In the genomic region with DNA sequence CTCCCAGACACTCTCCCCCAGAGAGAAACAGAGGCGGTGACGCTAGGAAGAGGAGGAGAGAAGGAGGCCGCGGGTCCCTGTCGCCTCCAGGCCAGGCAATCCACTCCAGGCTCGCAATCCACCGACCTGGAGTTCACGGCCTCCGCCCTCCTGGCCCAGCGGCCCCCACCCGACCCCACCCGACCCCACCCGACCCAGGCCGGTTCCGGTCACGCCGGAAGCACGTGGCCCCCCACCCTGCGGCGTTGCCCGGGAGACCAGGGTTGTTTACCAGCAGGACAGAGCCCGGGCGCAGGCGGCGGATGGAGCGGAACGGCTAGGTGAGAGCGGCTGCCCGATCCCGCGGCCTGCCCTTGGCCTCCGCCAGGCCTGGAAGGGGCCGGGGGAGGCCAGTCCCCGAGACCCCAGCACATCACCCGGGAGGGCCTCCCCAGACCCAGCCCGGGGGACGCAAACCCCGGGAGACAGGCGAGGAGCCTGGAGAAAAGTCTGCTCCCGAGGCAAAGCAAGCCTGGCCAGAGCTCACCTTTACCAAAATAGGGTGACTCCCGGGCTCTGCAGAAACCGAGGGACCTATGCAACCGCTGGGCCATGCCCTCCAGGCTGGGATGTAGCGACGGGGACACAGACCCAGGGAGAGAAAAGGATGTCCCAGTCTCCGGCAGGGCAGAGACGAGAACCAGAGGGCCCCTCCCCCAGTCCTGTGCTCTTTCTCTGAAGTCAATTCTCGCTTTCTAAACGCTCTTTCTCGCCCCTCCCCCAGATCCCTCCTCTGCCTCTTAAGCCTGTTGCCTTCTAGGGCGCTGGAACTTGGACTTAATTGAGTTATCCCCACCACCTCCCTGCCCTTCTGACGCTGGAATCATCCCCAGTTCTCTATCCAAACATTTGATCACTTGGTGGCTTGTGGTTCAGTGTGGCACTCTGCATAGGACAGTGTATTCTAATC, we compare ENCODE assay signal across 8 cellular contexts. TPM values are rescaled to one million over a fixed set of nuclear protein-coding genes. Genes with fewer than 3 reads are reported as not detected.
DNase-seq lines count a peak whose midpoint lies in the region; ATAC-seq and TF ChIP-seq lines count a peak whose summit lies in the region.

A gene with protein sequence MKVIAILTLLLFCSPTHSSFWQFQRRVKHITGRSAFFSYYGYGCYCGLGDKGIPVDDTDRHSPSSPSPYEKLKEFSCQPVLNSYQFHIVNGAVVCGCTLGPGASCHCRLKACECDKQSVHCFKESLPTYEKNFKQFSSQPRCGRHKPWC (minus strand): TSS at position 685 of the 949 bp plus-strand sequence. CDS start 9,155 bp downstream, outside the sequence.
A gene with protein sequence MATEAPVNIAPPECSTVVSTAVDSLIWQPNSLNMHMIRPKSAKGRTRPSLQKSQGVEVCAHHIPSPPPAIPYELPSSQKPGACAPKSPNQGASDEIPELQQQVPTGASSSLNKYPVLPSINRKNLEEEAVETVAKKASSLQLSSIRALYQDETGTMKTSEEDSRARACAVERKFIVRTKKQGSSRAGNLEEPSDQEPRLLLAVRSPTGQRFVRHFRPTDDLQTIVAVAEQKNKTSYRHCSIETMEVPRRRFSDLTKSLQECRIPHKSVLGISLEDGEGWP (plus strand): TSS at position 263 of the 949 bp plus-strand sequence. CDS start 4,466 bp downstream, outside the sequence.

- peaks cover 24% of the 10 kb centered on the region for H3K4me1 Mint-ChIP-seq in WTC11

- H3K27ac Mint-ChIP-seq in WTC11 = peak within 1 kb of the TSS; percentile 21; the same call in 1 of the 2 replicates

- DNase-seq in GM19238 (ENCODE audit: insufficient read length, low spot score) = peak; percentile 33
- peak; percentile 81 for DNase-seq in WTC11 (ENCODE audit: low spot score)
- DNase-seq in caudate nucleus (lab: John Stamatoyannopoulos, UW) = peak in 7 of 61 donors; percentile 11 to 34 (median 30)
- DNase-seq in mesenteric fat pad (ENCODE audit: low spot score) = peak; percentile 91
- peak; percentile 81 for DNase-seq in stimulated activated CD8-positive, alpha-beta memory T cell treated with anti-CD3 and anti-CD28 coated beads, Interleukin-4, amount 100 ng/mL, for 48 hours
- no peak for DNase-seq in NK-92 treated with Interleukin-12 subunit alpha and Interleukin-12 subunit beta, amount 100 ng/mL, for 24 hours (lab: John Stamatoyannopoulos, UW)

- no peaks in the 10 kb centered on the region for H3K9me3 Mint-ChIP-seq in WTC11

- H3K36me3 Mint-ChIP-seq in WTC11 = no peaks in the 10 kb centered on the region

- peaks cover 40% of the 10 kb centered on the region for H3K27me3 Mint-ChIP-seq in WTC11 (ENCODE audit: low read depth)

- CTCF ChIA-PET in WTC11 (lab: Charles Lee) = interaction anchor here (0.9 kb wide), 1 partner anchor 34 kb away, joined by 3 read pairs; no protein-coding TSS in a partner anchor

- H3K4me3 Mint-ChIP-seq in WTC11 = peak within 1 kb of the TSS; percentile 75

- ATAC-seq in WTC11 = peak; percentile 75
- ATAC-seq in GM21515 (IDR thresholded peaks at IDR 0.05; ENCODE audit: unreplicated experiment) = no peak
- ATAC-seq in HG03095 (IDR thresholded peaks at IDR 0.05; ENCODE audit: unreplicated experiment) = no peak

- TF ChIP-seq CTCF in WTC11 (IDR thresholded peaks at IDR 0.05) = no peak

- peak within 1 kb of the TSS; percentile 77 for H3K27ac ChIP-seq in caudate nucleus (ENCODE audit: low read depth, low read length)

- POLR2A ChIA-PET in WTC11 (lab: Charles Lee) = no interaction called here

TF ChIP-seq in WTC11, 78 proteins besides CTCF, POLR2A, EP300 and RAD21:
- TF ChIP-seq FOXK1 (CRISPR knock-in tag; IDR thresholded peaks at IDR 0.05) = peak; percentile 92
- TF ChIP-seq, protein P1, sequence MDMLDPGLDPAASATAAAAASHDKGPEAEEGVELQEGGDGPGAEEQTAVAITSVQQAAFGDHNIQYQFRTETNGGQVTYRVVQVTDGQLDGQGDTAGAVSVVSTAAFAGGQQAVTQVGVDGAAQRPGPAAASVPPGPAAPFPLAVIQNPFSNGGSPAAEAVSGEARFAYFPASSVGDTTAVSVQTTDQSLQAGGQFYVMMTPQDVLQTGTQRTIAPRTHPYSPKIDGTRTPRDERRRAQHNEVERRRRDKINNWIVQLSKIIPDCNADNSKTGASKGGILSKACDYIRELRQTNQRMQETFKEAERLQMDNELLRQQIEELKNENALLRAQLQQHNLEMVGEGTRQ (CRISPR knock-in tag; IDR thresholded peaks at IDR 0.05) = no peak; the same call in none of the 2 replicates
- TF ChIP-seq, protein P2, sequence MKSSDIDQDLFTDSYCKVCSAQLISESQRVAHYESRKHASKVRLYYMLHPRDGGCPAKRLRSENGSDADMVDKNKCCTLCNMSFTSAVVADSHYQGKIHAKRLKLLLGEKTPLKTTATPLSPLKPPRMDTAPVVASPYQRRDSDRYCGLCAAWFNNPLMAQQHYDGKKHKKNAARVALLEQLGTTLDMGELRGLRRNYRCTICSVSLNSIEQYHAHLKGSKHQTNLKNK (CRISPR knock-in tag; IDR thresholded peaks at IDR 0.05) = no peak
- TF ChIP-seq, protein P3, sequence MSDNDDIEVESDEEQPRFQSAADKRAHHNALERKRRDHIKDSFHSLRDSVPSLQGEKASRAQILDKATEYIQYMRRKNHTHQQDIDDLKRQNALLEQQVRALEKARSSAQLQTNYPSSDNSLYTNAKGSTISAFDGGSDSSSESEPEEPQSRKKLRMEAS (CRISPR knock-in tag; IDR thresholded peaks at IDR 0.05) = peak; percentile 55; the same call in 1 of the 2 replicates
- TF ChIP-seq, protein P4, sequence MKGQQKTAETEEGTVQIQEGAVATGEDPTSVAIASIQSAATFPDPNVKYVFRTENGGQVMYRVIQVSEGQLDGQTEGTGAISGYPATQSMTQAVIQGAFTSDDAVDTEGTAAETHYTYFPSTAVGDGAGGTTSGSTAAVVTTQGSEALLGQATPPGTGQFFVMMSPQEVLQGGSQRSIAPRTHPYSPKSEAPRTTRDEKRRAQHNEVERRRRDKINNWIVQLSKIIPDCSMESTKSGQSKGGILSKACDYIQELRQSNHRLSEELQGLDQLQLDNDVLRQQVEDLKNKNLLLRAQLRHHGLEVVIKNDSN (CRISPR knock-in tag; IDR thresholded peaks at IDR 0.05) = peak; percentile 79; the same call in 1 of the 2 replicates
- no peak for TF ChIP-seq IRF2 (CRISPR knock-in tag; IDR thresholded peaks at IDR 0.05; ENCODE audit: borderline replicate concordance, low read depth)
- TF ChIP-seq, protein P5, sequence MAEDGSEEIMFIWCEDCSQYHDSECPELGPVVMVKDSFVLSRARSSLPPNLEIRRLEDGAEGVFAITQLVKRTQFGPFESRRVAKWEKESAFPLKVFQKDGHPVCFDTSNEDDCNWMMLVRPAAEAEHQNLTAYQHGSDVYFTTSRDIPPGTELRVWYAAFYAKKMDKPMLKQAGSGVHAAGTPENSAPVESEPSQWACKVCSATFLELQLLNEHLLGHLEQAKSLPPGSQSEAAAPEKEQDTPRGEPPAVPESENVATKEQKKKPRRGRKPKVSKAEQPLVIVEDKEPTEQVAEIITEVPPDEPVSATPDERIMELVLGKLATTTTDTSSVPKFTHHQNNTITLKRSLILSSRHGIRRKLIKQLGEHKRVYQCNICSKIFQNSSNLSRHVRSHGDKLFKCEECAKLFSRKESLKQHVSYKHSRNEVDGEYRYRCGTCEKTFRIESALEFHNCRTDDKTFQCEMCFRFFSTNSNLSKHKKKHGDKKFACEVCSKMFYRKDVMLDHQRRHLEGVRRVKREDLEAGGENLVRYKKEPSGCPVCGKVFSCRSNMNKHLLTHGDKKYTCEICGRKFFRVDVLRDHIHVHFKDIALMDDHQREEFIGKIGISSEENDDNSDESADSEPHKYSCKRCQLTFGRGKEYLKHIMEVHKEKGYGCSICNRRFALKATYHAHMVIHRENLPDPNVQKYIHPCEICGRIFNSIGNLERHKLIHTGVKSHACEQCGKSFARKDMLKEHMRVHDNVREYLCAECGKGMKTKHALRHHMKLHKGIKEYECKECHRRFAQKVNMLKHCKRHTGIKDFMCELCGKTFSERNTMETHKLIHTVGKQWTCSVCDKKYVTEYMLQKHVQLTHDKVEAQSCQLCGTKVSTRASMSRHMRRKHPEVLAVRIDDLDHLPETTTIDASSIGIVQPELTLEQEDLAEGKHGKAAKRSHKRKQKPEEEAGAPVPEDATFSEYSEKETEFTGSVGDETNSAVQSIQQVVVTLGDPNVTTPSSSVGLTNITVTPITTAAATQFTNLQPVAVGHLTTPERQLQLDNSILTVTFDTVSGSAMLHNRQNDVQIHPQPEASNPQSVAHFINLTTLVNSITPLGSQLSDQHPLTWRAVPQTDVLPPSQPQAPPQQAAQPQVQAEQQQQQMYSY (CRISPR knock-in tag; IDR thresholded peaks at IDR 0.05) = peak; percentile 94

RNA-seq across cellular contexts. Expression of the first gene that starts in this region (rescaled TPM):
- total RNA-seq in WTC11 (2021) = not detected in 3 replicates
- total RNA-seq in mesenteric fat pad = 0.74 TPM

RNA-seq across cellular contexts. Expression of the second gene that starts in this region (rescaled TPM):
- total RNA-seq in WTC11 (2021) (0.52 to 0.76 TPM (median 0.71 TPM) in 3 replicates), mesenteric fat pad (0.29 TPM)

Comparison
In these comparisons a context has a peak if more than half of its experiments do, and no peak if none do; other contexts are left out.
1. Peak in DNase-seq and ATAC-seq in WTC11; RNA of the genes that start here not detected or under 1 TPM.
2. Peak in DNase-seq in mesenteric fat pad; RNA of the genes that start here not detected or under 1 TPM.